In the genomic region with DNA sequence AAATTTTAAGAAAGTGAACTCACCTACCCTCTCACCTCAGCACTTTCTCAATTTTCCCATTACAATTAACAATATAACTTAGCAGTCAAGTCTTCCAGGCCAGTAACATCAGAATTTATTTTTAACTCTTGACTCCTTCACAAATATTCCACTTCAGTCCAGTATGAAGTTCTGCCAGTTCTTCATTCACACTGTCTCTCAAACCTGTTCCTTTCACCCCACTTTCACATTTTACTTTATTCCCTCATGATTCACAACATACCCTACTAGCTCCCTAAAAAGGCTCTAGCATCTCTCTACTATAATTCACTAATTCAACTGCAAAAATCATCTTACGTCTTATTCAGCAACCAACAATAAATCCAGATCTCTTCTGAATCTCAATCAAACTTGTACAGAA, we compare ENCODE assay signal across 10 cellular contexts. TPM values are rescaled to one million over a fixed set of nuclear protein-coding genes. Genes with fewer than 3 reads are reported as not detected.
A peak's percentile ranks its signal among the peaks of the same experiment; 100 is the strongest.
DNase-seq lines count a peak whose midpoint lies in the region; ATAC-seq, FAIRE-seq and TF ChIP-seq lines count a peak whose summit lies in the region.
"Had no signal": no experiment of that assay in that cellular context is flagged by ENCODE, and none has a peak within 500 bp of the region (broad histone marks: within the 10 kb centered on the region; RNA-seq: fewer than 3 reads in every experiment).

No MANE protein-coding gene starts in this region.

- no peak overlapping the region for H2BK120ac ChIP-seq in trophoblast cell (ENCODE audit: insufficient read depth, low read length, poor library complexity)

- H3K9me3 ChIP-seq in CD4-positive, CD25-positive, alpha-beta regulatory T cell (ENCODE audit: control insufficient read depth in 2 of 2, low read length in 2 of 2) = no peaks in the 10 kb centered on the region
- no peaks in the 10 kb centered on the region for H3K9me3 ChIP-seq in trophoblast cell (ENCODE audit: insufficient read depth, low read depth, low read length)

- H3K4me3 Mint-ChIP-seq in CD4-positive, CD25-positive, alpha-beta regulatory T cell = no peak overlapping the region
- H3K4me3 Mint-ChIP-seq: activated CD4-positive, alpha-beta memory T cell treated with anti-CD3 and anti-CD28 coated beads for 36 hours had no signal

- no peak overlapping the region for H3K14ac ChIP-seq in trophoblast cell (ENCODE audit: low read length)

- peaks cover 25% of the 10 kb centered on the region for H3K79me2 ChIP-seq in trophoblast cell (ENCODE audit: control insufficient read depth, insufficient read depth, low read length, poor library complexity)

- peak overlapping the region; percentile 65 for H3K4ac ChIP-seq in trophoblast cell (ENCODE audit: low read depth, low read length)

- FAIRE-seq in GM12891 (lab: Jason Lieb, UNC) = no peak

- WGBS in trophoblast cell (ENCODE audit: extremely low coverage, insufficient coverage, insufficient read length) = no CpG with 5 or more reads among the region's 1 CpG

- H3K9ac ChIP-seq in trophoblast cell (ENCODE audit: low read length) = no peak overlapping the region

- peaks cover 62% of the 10 kb centered on the region for H3K4me1 ChIP-seq in CD4-positive, CD25-positive, alpha-beta regulatory T cell (ENCODE audit: control insufficient read depth, insufficient read depth, low read length, poor library complexity, severe bottlenecking)
- peaks cover 0 to 2% of the 10 kb centered on the region in 2 experiments for H3K4me1 ChIP-seq in trophoblast cell (ENCODE audit: control insufficient read depth in 1 of 2, insufficient read depth in 2 of 2, low read length in 2 of 2)

- TF ChIP-seq CTCF in epithelial cell of proximal tubule (conservative IDR thresholded peaks at IDR 0.05; ENCODE audit: low read depth, low read length) = no peak

- TF ChIP-seq POLR2A in GM12891 (IDR thresholded peaks at IDR 0.05; ENCODE audit: low read depth, low read length) = no peak

- no peaks in the 10 kb centered on the region for H3K9me3 Mint-ChIP-seq in CD4-positive, CD25-positive, alpha-beta regulatory T cell
- H3K9me3 Mint-ChIP-seq: activated CD4-positive, alpha-beta memory T cell treated with anti-CD3 and anti-CD28 coated beads for 36 hours had no signal

- H4K91ac ChIP-seq in trophoblast cell (ENCODE audit: low read depth, low read length) = no peak overlapping the region

- no peak overlapping the region for H2BK12ac ChIP-seq in trophoblast cell (ENCODE audit: low read length)

- no peak for DNase-seq in CD4-positive, CD25-positive, alpha-beta regulatory T cell
- DNase-seq in NAMALWA (ENCODE audit: low spot score) = peak; percentile 9
- no peak for DNase-seq in epithelial cell of proximal tubule (ENCODE audit: low read depth)
- DNase-seq in trophoblast cell = no peak
- no peak for DNase-seq in GM12891 (ENCODE audit: insufficient read length, low spot score)
- DNase-seq in GM03348 (ENCODE audit: low spot score) = no peak
- no peak for DNase-seq in AG08395 (ENCODE audit: low spot score)
- DNase-seq: activated CD4-positive, alpha-beta memory T cell treated with anti-CD3 and anti-CD28 coated beads for 36 hours; DMS153 had no signal

- H3K23ac ChIP-seq in trophoblast cell (ENCODE audit: low read length) = no peak overlapping the region

- H2AK5ac ChIP-seq in trophoblast cell (ENCODE audit: low read length) = no peak overlapping the region

- H2AFZ ChIP-seq in trophoblast cell (ENCODE audit: insufficient read depth, low read length, poor library complexity) = no peak overlapping the region

- no peak for ATAC-seq in CD4-positive, CD25-positive, alpha-beta regulatory T cell (ENCODE audit: low read depth in 2 of 2)
- no peak for ATAC-seq in GM19452 (IDR thresholded peaks at IDR 0.05; ENCODE audit: unreplicated experiment)

- H3K4me3 ChIP-seq in CD4-positive, CD25-positive, alpha-beta regulatory T cell (ENCODE audit: low read depth, low read length) = peak overlapping the region; percentile 98
- peak overlapping the region; percentile 83 for H3K4me3 ChIP-seq in epithelial cell of proximal tubule (ENCODE audit: low read depth, low read length)
- H3K4me3 ChIP-seq in trophoblast cell (ENCODE audit: low read depth, low read length) = no peak overlapping the region

- H3K4me1 Mint-ChIP-seq in CD4-positive, CD25-positive, alpha-beta regulatory T cell = peaks cover 19 to 33% (median 26%) of the 10 kb centered on the region in 4 donors

- H3K18ac ChIP-seq in trophoblast cell (ENCODE audit: low read length) = no peak overlapping the region

- peaks cover 6% of the 10 kb centered on the region for H3K27me3 Mint-ChIP-seq in CD4-positive, CD25-positive, alpha-beta regulatory T cell
- H3K27me3 Mint-ChIP-seq: activated CD4-positive, alpha-beta memory T cell treated with anti-CD3 and anti-CD28 coated beads for 36 hours had no signal

- peaks cover under 1% of the 10 kb centered on the region for H3K36me3 ChIP-seq in CD4-positive, CD25-positive, alpha-beta regulatory T cell (ENCODE audit: control insufficient read depth, insufficient read depth, low read length)
- H3K36me3 ChIP-seq in trophoblast cell (ENCODE audit: control insufficient read depth in 1 of 2, insufficient read depth in 2 of 2, low read length in 2 of 2) = peaks cover 0 to 2% of the 10 kb centered on the region in 2 experiments

- H3K27ac Mint-ChIP-seq in CD4-positive, CD25-positive, alpha-beta regulatory T cell = no peak overlapping the region
- H3K27ac Mint-ChIP-seq: activated CD4-positive, alpha-beta memory T cell treated with anti-CD3 and anti-CD28 coated beads for 36 hours had no signal

- no peaks in the 10 kb centered on the region for H3K27me3 ChIP-seq in CD4-positive, CD25-positive, alpha-beta regulatory T cell (ENCODE audit: control insufficient read depth, insufficient read depth, low read length)
- no peaks in the 10 kb centered on the region for H3K27me3 ChIP-seq in trophoblast cell (ENCODE audit: insufficient read depth, low read length)

- no peak overlapping the region for H2BK5ac ChIP-seq in trophoblast cell (ENCODE audit: low read depth, low read length, poor library complexity)

- no peak overlapping the region for H4K12ac ChIP-seq in trophoblast cell (ENCODE audit: low read depth, low read length)

- H3K79me1 ChIP-seq in trophoblast cell (ENCODE audit: low read length) = peaks cover 13% of the 10 kb centered on the region

- no peak overlapping the region for H3K27ac ChIP-seq in CD4-positive, CD25-positive, alpha-beta regulatory T cell (ENCODE audit: insufficient read depth, low read length, poor library complexity, severe bottlenecking)
- no peak overlapping the region for H3K27ac ChIP-seq in trophoblast cell (ENCODE audit: low read depth, low read length)

- no peak overlapping the region for H4K8ac ChIP-seq in trophoblast cell (ENCODE audit: low read depth, low read length)

- H3K36me3 Mint-ChIP-seq in CD4-positive, CD25-positive, alpha-beta regulatory T cell = peaks cover 5% of the 10 kb centered on the region

- peak overlapping the region; percentile 38 for H3K4me2 ChIP-seq in trophoblast cell (ENCODE audit: low read length)

TF ChIP-seq in GM12891, 5 proteins besides CTCF, POLR2A, EP300 and RAD21:
- TF ChIP-seq TAF1 (IDR thresholded peaks at IDR 0.05; ENCODE audit: low read depth, low read length) = no peak
- TF ChIP-seq POLR2AphosphoS5 (IDR thresholded peaks at IDR 0.05; ENCODE audit: low read depth, low read length) = no peak
- no peak for TF ChIP-seq PAX5 (IDR thresholded peaks at IDR 0.05; ENCODE audit: insufficient read depth, low read length, severe bottlenecking)
- TF ChIP-seq POU2F2 (IDR thresholded peaks at IDR 0.05; ENCODE audit: low read depth, low read length) = no peak
- no peak for TF ChIP-seq SPI1 (IDR thresholded peaks at IDR 0.05; ENCODE audit: low read depth, low read length)

RNA-seq across cellular contexts. Expression of a gene that starts 3.8 kb away (rescaled TPM):
- total RNA-seq in CD4-positive, CD25-positive, alpha-beta regulatory T cell = 45.4 TPM
- polyA plus RNA-seq in CD4-positive, CD25-positive, alpha-beta regulatory T cell = 10 to 100 TPM; 12.9 to 15.9 (median 14.9) TPM
- 28.8 and 31.7 TPM in 2 replicates for total RNA-seq in epithelial cell of proximal tubule
- 241 and 242 TPM in 2 replicates for polyA plus RNA-seq in trophoblast cell (2013)
- 20.8 TPM for polyA plus RNA-seq in GM12891 (2012; ENCODE audit: low read depth, missing spikeins)
